ENCODE assay signal across 15 cellular contexts in genomic region chr1:119966020-119966419, GRCh38.
A peak's percentile ranks its signal among the peaks of the same experiment; 100 is the strongest.
DNase-seq lines count a peak whose midpoint lies in the region; ATAC-seq and TF ChIP-seq lines count a peak whose summit lies in the region.
"Had no signal": no experiment of that assay in that cellular context is flagged by ENCODE, and none has a peak within 500 bp of the region (broad histone marks: within the 10 kb centered on the region; RNA-seq: fewer than 3 reads in every experiment).

No MANE protein-coding gene starts in this region.

- H3K27ac Mint-ChIP-seq in activated naive CD4-positive, alpha-beta T cell treated with anti-CD3 and anti-CD28 coated beads, Interleukin-2, amount 50 U/mL, for 24 hours = peak overlapping the region; percentile 72
- H3K27ac Mint-ChIP-seq: activated naive CD8-positive, alpha-beta T cell; activated T-cell treated with anti-CD3 and anti-CD28 coated beads, Interleukin-2, amount 50 U/mL, for 24 hours; CD4-positive, CD25-positive, alpha-beta regulatory T cell had no signal

- H3K4me3 Mint-ChIP-seq in activated naive CD4-positive, alpha-beta T cell treated with anti-CD3 and anti-CD28 coated beads, Interleukin-2, amount 50 U/mL, for 24 hours = no peak overlapping the region
- H3K4me3 Mint-ChIP-seq: activated naive CD8-positive, alpha-beta T cell; activated T-cell treated with anti-CD3 and anti-CD28 coated beads, Interleukin-2, amount 50 U/mL, for 24 hours; CD4-positive, CD25-positive, alpha-beta regulatory T cell had no signal

- H3K36me3 ChIP-seq in aorta (ENCODE audit: control insufficient read depth in 1 of 2, insufficient read depth in 2 of 2, low read length in 1 of 2) = peaks cover 2 to 6% of the 10 kb centered on the region in 2 donors
- peaks cover 78% of the 10 kb centered on the region for H3K36me3 ChIP-seq in MG63

- DNase-seq in activated naive CD4-positive, alpha-beta T cell treated with Interleukin-2 at 50 U/mL for 16 hours = no peak
- DNase-seq in coronary artery (ENCODE audit: low spot score) = no peak
- DNase-seq in iris pigment epithelial cell (ENCODE audit: low read depth) = peak; percentile 56
- DNase-seq in aorta = no peak
- DNase-seq in stimulated activated naive CD4-positive, alpha-beta T cell treated with Interleukin-2 at 50 U/mL for 16 hours (lab: John Stamatoyannopoulos, UW) = no peak
- DNase-seq in MG63 = no peak
- DNase-seq: 8988T; activated T-cell treated with anti-CD3 and anti-CD28 coated beads, Interleukin-2, amount 50 U/mL, for 24 hours; CD4-positive, CD25-positive, alpha-beta regulatory T cell; cerebellar nuclear complex; NCI-H524 had no signal

- H3K27me3 ChIP-seq in aorta (ENCODE audit: control insufficient read depth in 1 of 2, insufficient read depth in 2 of 2, low read length in 1 of 2) (no peaks in the 10 kb centered on the region), MG63 (no peaks in the 10 kb centered on the region)
- H3K27me3 ChIP-seq: tibial nerve had no signal

- H3K9me3 Mint-ChIP-seq in activated naive CD4-positive, alpha-beta T cell treated with anti-CD3 and anti-CD28 coated beads, Interleukin-2, amount 50 U/mL, for 24 hours = no peaks in the 10 kb centered on the region
- H3K9me3 Mint-ChIP-seq: activated T-cell treated with anti-CD3 and anti-CD28 coated beads, Interleukin-2, amount 50 U/mL, for 24 hours; CD4-positive, CD25-positive, alpha-beta regulatory T cell had no signal

- TF ChIP-seq CTCF in coronary artery (IDR thresholded peaks at IDR 0.05) = no peak

- H3K4me3 ChIP-seq in coronary artery (no peak overlapping the region), aorta (ENCODE audit: low read length in 2 of 2) (no peak overlapping the region), MG63 (no peak overlapping the region)
- H3K4me3 ChIP-seq: tibial nerve had no signal

- WGBS in aorta, 2 donors = 4 to 6% methylated on average over 4 of the region's 4 CpGs

- H3K27me3 Mint-ChIP-seq in activated naive CD4-positive, alpha-beta T cell treated with anti-CD3 and anti-CD28 coated beads, Interleukin-2, amount 50 U/mL, for 24 hours = no peaks in the 10 kb centered on the region
- H3K27me3 Mint-ChIP-seq: activated naive CD8-positive, alpha-beta T cell; activated T-cell treated with anti-CD3 and anti-CD28 coated beads, Interleukin-2, amount 50 U/mL, for 24 hours; CD4-positive, CD25-positive, alpha-beta regulatory T cell had no signal

- H3K9me3 ChIP-seq in aorta (ENCODE audit: control insufficient read depth, low read length) = no peaks in the 10 kb centered on the region
- H3K9me3 ChIP-seq in MG63 = no peaks in the 10 kb centered on the region
- H3K9me3 ChIP-seq: tibial nerve had no signal

- peak; percentile 44 for ATAC-seq in aorta (ENCODE audit: low FRiP score)
- no peak for ATAC-seq in HG03378 (IDR thresholded peaks at IDR 0.05; ENCODE audit: unreplicated experiment)

- intact Hi-C loops in aorta (cut with DNase I) = no loop called here

- H3K4me1 Mint-ChIP-seq in activated naive CD4-positive, alpha-beta T cell treated with anti-CD3 and anti-CD28 coated beads, Interleukin-2, amount 50 U/mL, for 24 hours = peaks cover 5% of the 10 kb centered on the region

- peaks cover 12 to 13% of the 10 kb centered on the region in 2 donors for H3K4me1 ChIP-seq in aorta (ENCODE audit: control insufficient read depth in 1 of 2, insufficient read depth in 2 of 2, low read length in 2 of 2)

- peaks cover 27% of the 10 kb centered on the region for H3K36me3 Mint-ChIP-seq in activated naive CD4-positive, alpha-beta T cell treated with anti-CD3 and anti-CD28 coated beads, Interleukin-2, amount 50 U/mL, for 24 hours

- peak overlapping the region; percentile 43 to 85 for H3K27ac ChIP-seq in coronary artery
- H3K27ac ChIP-seq in aorta (ENCODE audit: low read depth in 1 of 2, low read length in 2 of 2) = peak overlapping the region; percentile 32
